Comparison of ENCODE assay signal across 33 cellular contexts in genomic region chr15:69887553-69887952, GRCh38.
"Had no signal": no experiment of that assay in that cellular context is flagged by ENCODE, and none has a peak within 500 bp of the region (broad histone marks: within the 10 kb centered on the region; RNA-seq: fewer than 3 reads in every experiment).

No MANE protein-coding gene starts in this region.

- H3K27ac Mint-ChIP-seq: activated CD8-positive, alpha-beta T cell treated with anti-CD3 and anti-CD28 coated beads for 36 hours; activated naive CD4-positive, alpha-beta T cell treated with anti-CD3 and anti-CD28 coated beads for 36 hours; activated naive CD4-positive, alpha-beta T cell treated with anti-CD3 and anti-CD28 coated beads, Interleukin-2, amount 50 U/mL, for 72 hours; activated T-cell treated with anti-CD3 and anti-CD28 coated beads, Interleukin-2, amount 50 U/mL, for 24 hours; activated T-helper 1 cell treated with anti-CD3 and anti-CD28 coated beads, Interleukin-12 subunit alpha, Interleukin-12 subunit beta, Interleukin-2, Interleukin-4 antibody, amounts not matched to agents 30 ng/mL and 10 ng/mL and 1 ng/mL, durations not matched to agents 14 hours and 24 hours and 36 hours had no signal

- H2AFZ ChIP-seq: PC-9 had no signal

- H3K4me3 ChIP-seq: adrenal gland, MG63, PC-9 had no signal

- H3K4me1 ChIP-seq: adrenal gland had no signal

- ATAC-seq: activated CD8-positive, alpha-beta T cell treated with anti-CD3 and anti-CD28 coated beads for 36 hours; activated naive CD4-positive, alpha-beta T cell treated with anti-CD3 and anti-CD28 coated beads, Interleukin-2, amount 50 U/mL, for 72 hours had no signal

- H3K27me3 ChIP-seq: adrenal gland, brain microvascular endothelial cell had no signal

- DNase-seq: activated B cell treated with CpG ODN at 0.5 μM for 24 hours; activated CD4-positive, alpha-beta T cell treated with anti-CD3 and anti-CD28 coated beads for 48 hours; activated CD4-positive, alpha-beta T cell treated with anti-CD3 and anti-CD28 coated beads, Interleukin-2, amount 50 U/mL, for 4 hours; activated CD4-positive, CD25-positive, alpha-beta regulatory T cell treated with anti-CD3 and anti-CD28 coated beads, Interleukin-2, amount 50 U/mL, for 72 hours; activated CD8-positive, alpha-beta T cell treated with anti-CD3 and anti-CD28 coated beads for 36 hours; activated gamma-delta T cell treated with Interleukin-2 at 50 U/mL for 16 hours; activated naive CD4-positive, alpha-beta T cell treated with anti-CD3 and anti-CD28 coated beads for 36 hours; activated T-cell treated with anti-CD3 and anti-CD28 coated beads, Interleukin-2, amount 50 U/mL, for 24 hours; adrenal gland; anterior cingulate cortex; brain microvascular endothelial cell; central memory CD4-positive, alpha-beta T cell; Kasumi-1; KG1; MG63; NCI-H1048; NCI-H1436; NCI-H1694; NCI-H1930; NCI-H2081 treated with DMSO at 0.1 percent for 48 hours; NCI-H2171; NCI-H510A; NCI-H526; NCI-H748 treated with DMSO at 0.1 percent for 48 hours; PC-9; Right ventricle myocardium superior; SW 1271; T-helper 1 cell; T-helper 2 cell; T-helper 9 cell had no signal

- H3K36me3 ChIP-seq: adrenal gland, brain microvascular endothelial cell, MG63 had no signal

- H3K27ac ChIP-seq: adrenal gland, brain microvascular endothelial cell, PC-9, VCaP had no signal

- H3K4me2 ChIP-seq: PC-9 had no signal

- H3K9me3 ChIP-seq: adrenal gland, MG63 had no signal

- H3K4me3 Mint-ChIP-seq: activated B cell treated with CpG ODN at 0.5 μM for 24 hours; activated CD8-positive, alpha-beta T cell treated with anti-CD3 and anti-CD28 coated beads for 36 hours; activated naive CD4-positive, alpha-beta T cell treated with anti-CD3 and anti-CD28 coated beads for 36 hours; activated T-cell treated with anti-CD3 and anti-CD28 coated beads, Interleukin-2, amount 50 U/mL, for 24 hours; activated T-helper 1 cell treated with anti-CD3 and anti-CD28 coated beads, Interleukin-12 subunit alpha, Interleukin-12 subunit beta, Interleukin-2, Interleukin-4 antibody, amounts not matched to agents 30 ng/mL and 10 ng/mL and 1 ng/mL, durations not matched to agents 14 hours and 24 hours and 36 hours had no signal

- H3K9me3 Mint-ChIP-seq: activated CD8-positive, alpha-beta T cell treated with anti-CD3 and anti-CD28 coated beads for 36 hours had no signal
